Comparison of ENCODE assay signal across 9 cellular contexts in the genomic region with DNA sequence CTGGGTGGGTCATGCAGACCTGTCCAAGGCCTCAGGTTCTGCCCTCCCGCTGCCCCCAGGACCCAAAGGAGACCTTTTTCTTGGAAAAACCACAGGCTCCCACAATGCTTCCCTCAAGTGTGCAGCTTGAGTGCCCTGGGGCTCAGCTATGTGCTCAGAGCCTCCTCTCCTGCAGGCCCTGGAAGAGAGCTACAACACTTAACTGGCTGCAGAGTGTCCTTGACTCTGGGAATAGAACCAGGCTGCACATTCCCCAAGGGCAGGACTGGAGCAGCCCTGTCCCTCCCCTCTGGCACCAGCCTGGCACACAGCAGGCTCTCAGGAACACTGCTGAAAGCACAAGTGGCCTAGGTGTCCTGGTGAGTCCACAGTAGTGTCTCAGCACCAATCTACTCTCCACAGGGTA. TPM values are rescaled to one million over a fixed set of nuclear protein-coding genes. Genes with fewer than 3 reads are reported as not detected.
DNase-seq lines count a peak whose midpoint lies in the region; ATAC-seq lines count a peak whose summit lies in the region.
"Had no signal": no experiment of that assay in that cellular context is flagged by ENCODE, and none has a peak within 500 bp of the region (broad histone marks: within the 10 kb centered on the region; RNA-seq: fewer than 3 reads in every experiment).

No MANE protein-coding gene starts in this region.

- DNase-seq in NCI-H1092 treated with DMSO at 0.1 percent for 48 hours (lab: John Stamatoyannopoulos, UW) (peak; percentile 38), H4 (ENCODE audit: low spot score) (no peak), iPS-NIHi7 (ENCODE audit: extremely low spot score) (no peak)
- no peak for DNase-seq in activated CD8-positive, alpha-beta memory T cell treated with anti-CD3 and anti-CD28 coated beads, Interleukin-2, amount 50 U/mL, for 48 hours
- DNase-seq: NCI-H1048 had no signal

- no peaks in the 10 kb centered on the region for H3K27me3 ChIP-seq in ACC112 (ENCODE audit: insufficient read depth, low read length)
- no peaks in the 10 kb centered on the region for H3K27me3 ChIP-seq in muscle layer of colon (ENCODE audit: control insufficient read depth in 1 of 2, insufficient read depth in 2 of 2, low read length in 2 of 2)

- no peaks in the 10 kb centered on the region for H3K9me3 ChIP-seq in muscle layer of colon (ENCODE audit: low read length)

- no peak overlapping the region for H3K9ac ChIP-seq in muscle layer of colon (ENCODE audit: low read length)

- peaks cover 2% of the 10 kb centered on the region for H3K79me2 ChIP-seq in ACC112 (ENCODE audit: control insufficient read depth, insufficient read depth, low read length, unreplicated experiment)

- H3K4me3 ChIP-seq in ACC112 (ENCODE audit: low read depth, low read length), result no peak overlapping the region
- H3K4me3 ChIP-seq in muscle layer of colon (ENCODE audit: low read depth in 1 of 2, low read length in 2 of 2), result no peak overlapping the region

- H2AFZ ChIP-seq in ACC112 (ENCODE audit: low read length, unreplicated experiment), result no peak overlapping the region

- H3K27ac ChIP-seq in ACC112 (ENCODE audit: low read depth, low read length) (0 out of 2 replicates have a peak overlapping the region, but pooled peaks have one; percentile 97), cingulate gyrus (ENCODE audit: low read depth, low read length) (peak overlapping the region; percentile 100), muscle layer of colon (ENCODE audit: low read depth, low read length) (peak overlapping the region; percentile 88)

- H3K36me3 ChIP-seq in ACC112 (ENCODE audit: insufficient read depth, low read length) (no peaks in the 10 kb centered on the region), muscle layer of colon (ENCODE audit: insufficient read depth, low read length) (no peaks in the 10 kb centered on the region)

- no peak for ATAC-seq in HG03097 (IDR thresholded peaks at IDR 0.05; ENCODE audit: low FRiP score, unreplicated experiment)

- H3K4me1 ChIP-seq in ACC112 (ENCODE audit: control insufficient read depth, insufficient read depth, low read length, unreplicated experiment) (peaks cover 40% of the 10 kb centered on the region), muscle layer of colon (ENCODE audit: insufficient read depth, low read length) (peaks cover 42% of the 10 kb centered on the region)

RNA-seq across cellular contexts. Expression of a gene that starts 4.8 kb away (rescaled TPM):
- 63.9 and 65.8 TPM in 2 replicates for total RNA-seq in H4 (2014; rRNA removed; shearing (Covaris generic))
